8 cellular contexts compared by ENCODE assay signal in the genomic region with DNA sequence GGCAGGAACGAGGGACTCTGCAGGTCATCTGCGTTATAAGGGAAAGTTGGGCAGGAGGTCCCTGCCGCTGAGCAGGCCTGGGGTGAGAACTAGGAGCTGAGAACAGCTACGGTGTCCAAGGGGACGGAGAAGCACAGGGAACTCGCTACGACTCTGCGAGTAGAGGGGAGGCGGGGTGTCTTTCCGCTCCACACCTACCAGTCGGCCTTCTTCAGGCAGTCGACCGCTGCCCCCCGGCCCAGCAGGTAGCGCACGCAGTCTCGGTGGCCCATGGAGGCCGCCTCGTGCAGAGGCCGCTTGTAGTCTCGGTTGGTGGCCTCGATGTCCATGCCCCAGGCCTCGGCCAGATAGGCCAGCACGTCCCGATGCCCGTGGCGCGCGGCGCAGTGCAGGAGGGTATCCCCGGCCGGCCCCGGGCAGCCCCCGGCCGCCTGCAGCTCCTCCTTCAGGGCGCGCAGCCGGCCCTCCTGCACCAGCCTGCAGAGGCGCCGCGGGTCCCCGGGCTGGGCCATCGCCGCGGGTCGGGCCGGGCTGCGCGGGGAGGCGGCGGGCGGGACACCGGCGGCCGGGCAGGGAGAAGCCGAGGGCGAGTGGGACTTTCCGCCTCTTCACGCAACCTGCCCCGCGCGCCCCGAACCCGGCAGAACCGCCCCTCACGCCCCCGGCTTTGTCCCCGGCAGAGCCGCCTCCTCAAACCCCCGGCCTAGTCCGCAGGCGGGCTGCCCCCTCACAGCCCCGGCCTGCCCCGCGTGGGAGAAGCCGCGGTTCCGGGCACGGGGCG. TPM values are rescaled to one million over a fixed set of nuclear protein-coding genes. Genes with fewer than 3 reads are reported as not detected.
A peak's percentile ranks its signal among the peaks of the same experiment; 100 is the strongest.
DNase-seq lines count a peak whose midpoint lies in the region; ATAC-seq, FAIRE-seq and TF ChIP-seq lines count a peak whose summit lies in the region.

No MANE protein-coding gene starts in this region.

- H3K79me2 ChIP-seq in K562 (ENCODE audit: control insufficient read depth, insufficient read depth, low read length), result peaks cover 68% of the 10 kb centered on the region

- H3K4me1 ChIP-seq in K562 (replicated peaks in 1 of 2; ENCODE audit: control insufficient read depth in 2 of 2, insufficient read depth in 2 of 2, low read length in 2 of 2), result peaks cover 37 to 38% of the 10 kb centered on the region in 2 experiments

- ATAC-seq in HG03354 (IDR thresholded peaks at IDR 0.05; ENCODE audit: poor library complexity, severe bottlenecking, unreplicated experiment) (peak; percentile 40), K562 (peak; percentile 65)

- peak overlapping the region; percentile 81 for H3K27ac ChIP-seq in K562 (ENCODE audit: extremely low read depth, low read depth, low read length)

- H3K36me3 ChIP-seq in K562 (ENCODE audit: control insufficient read depth, insufficient read depth, low read length), result peaks cover 66% of the 10 kb centered on the region

- TF ChIP-seq EP300 in K562 (IDR thresholded peaks at IDR 0.05; ENCODE audit: low read length), result no peak

- no peaks in the 10 kb centered on the region for H3K27me3 ChIP-seq in K562 (ENCODE audit: control insufficient read depth in 2 of 2, insufficient read depth in 2 of 2, low read length in 2 of 2)

- WGBS in K562 (ENCODE audit: insufficient coverage, low coverage, missing lambda C conversion rate), result 0% methylated on average over 33 of the region's 80 CpGs

- BruUV-seq in K562 (replicated peaks; lab: Mats Ljungman, UMichigan), result no TSS peak

- FAIRE-seq in K562 (lab: Jason Lieb, UNC), result no peak

- POLR2A ChIA-PET in K562 (lab: Yijun Ruan, JAX), result interaction anchor here (0.7 to 4.2 kb wide), 13 partner anchors 8 to 513 kb away, joined by 3 to 25 read pairs (median 4); partner anchors contain the start of gene GDI2

- peaks cover 3% of the 10 kb centered on the region for H3K9me1 ChIP-seq in K562 (ENCODE audit: control insufficient read depth, insufficient read depth, low read length)

- TF ChIP-seq RAD21 in K562 (CRISPR knock-in tag; conservative IDR thresholded peaks at IDR 0.05 in 1 of 2, IDR thresholded peaks at IDR 0.05 in 1 of 2), result no peak

- H3K4me2 ChIP-seq in K562 (ENCODE audit: insufficient read depth, low read length), result peak overlapping the region; percentile 84

- TF ChIP-seq CTCF in AG10803 (conservative IDR thresholded peaks at IDR 0.05; ENCODE audit: low read length), result no peak
- peak in 2 of 3 experiments; percentile 2 to 54; a peak in 3 of 6 replicates for TF ChIP-seq CTCF in K562 (IDR thresholded peaks at IDR 0.05 in 2 of 3, conservative IDR thresholded peaks at IDR 0.05 in 1 of 3; ENCODE audit: insufficient read depth in 2 of 3, low read depth in 1 of 3, low read length in 3 of 3)

- no peaks in the 10 kb centered on the region; the same call in 1 of the 2 replicates for H4K20me1 ChIP-seq in K562 (replicated peaks; ENCODE audit: control insufficient read depth, insufficient read depth, low read length)

- in situ Hi-C loops in K562 (cut with MboI), result no loop called here

- intact Hi-C loops in K562 (cut with micrococcal nuclease), result no loop called here

- peaks cover 0 to 2% (median 0%) of the 10 kb centered on the region in 6 donors for H3K9me3 Mint-ChIP-seq in immature natural killer cell

- peak overlapping the region; percentile 91 for H2AFZ ChIP-seq in K562 (ENCODE audit: low read depth, low read length)

- H3K9me3 ChIP-seq in K562 (replicated peaks; ENCODE audit: control insufficient read depth, insufficient read depth, low read depth, low read length), result no peaks in the 10 kb centered on the region

- peaks cover 0 to 11% (median 4%) of the 10 kb centered on the region in 3 donors for H3K27me3 Mint-ChIP-seq in immature natural killer cell (ENCODE audit: low read depth in 3 of 3)

- TF ChIP-seq POLR2A in GM19099 (IDR thresholded peaks at IDR 0.05; ENCODE audit: extremely low read depth, insufficient read length, low read depth) (peak; percentile 50), K562 (conservative IDR thresholded peaks at IDR 0.05) (no peak)

- peak overlapping the region; percentile 74 for H3K4me3 ChIP-seq in AG10803 (ENCODE audit: low read length)
- H3K4me3 ChIP-seq in K562, result peak overlapping the region; percentile 84

- H3K9ac ChIP-seq in K562 (ENCODE audit: insufficient read depth in 1 of 2, low read depth in 2 of 2, low read length in 2 of 2), result peak overlapping the region; percentile 71 to 96

- DNase-seq in AG10803 (ENCODE audit: low read depth) (peak; percentile 8), T follicular helper cell (ENCODE audit: low read depth) (peak; percentile 11), K562 (ENCODE audit: extremely low read depth in 1 of 4, low spot score in 3 of 4) (peak in 3 of 4 experiments; percentile 37 to 42 (median 39)), immature natural killer cell (peak in 2 of 3 donors; percentile 42 to 47), superior temporal gyrus (ENCODE audit: extremely low spot score) (no peak)
- peak; percentile 63 for DNase-seq in stimulated activated CD4-positive, alpha-beta T cell treated with anti-CD3 and anti-CD28 coated beads, Interleukin-15, amount 100 ng/mL, for 24 hours

- peaks cover 7 to 17% (median 8%) of the 10 kb centered on the region in 3 donors for H3K36me3 Mint-ChIP-seq in immature natural killer cell

- peak overlapping the region; percentile 45 to 93 (median 76) for H3K27ac Mint-ChIP-seq in immature natural killer cell

- CTCF ChIA-PET in K562 (lab: Yijun Ruan, JAX; ENCODE audit: low intra/inter-chr PET ratio), result no interaction called here

- peaks cover 35 to 48% of the 10 kb centered on the region in 2 donors for H3K4me1 Mint-ChIP-seq in immature natural killer cell

- H3K4me3 Mint-ChIP-seq in immature natural killer cell, result peak overlapping the region; percentile 88 to 95 (median 90)

TF ChIP-seq in K562, 482 proteins besides CTCF, POLR2A, EP300 and RAD21 (continues in another document):
- TF ChIP-seq SLC30A9 (CRISPR knock-in tag; IDR thresholded peaks at IDR 0.05) (no peak), HES1 (IDR thresholded peaks at IDR 0.05; ENCODE audit: low read depth) (no peak), ZNF444 (CRISPR knock-in tag; IDR thresholded peaks at IDR 0.05) (no peak), PCBP1 (IDR thresholded peaks at IDR 0.05; ENCODE audit: low read depth, low read length, poor library complexity, severe bottlenecking) (no peak), NRF1 (conservative IDR thresholded peaks at IDR 0.05 in 1 of 2, IDR thresholded peaks at IDR 0.05 in 1 of 2) (peak; percentile 30 to 58; a peak in 3 of 4 replicates), PHB2 (IDR thresholded peaks at IDR 0.05; ENCODE audit: low read depth) (no peak), NFIC (IDR thresholded peaks at IDR 0.05) (no peak)

RNA-seq across cellular contexts. Expression of gene ANKRD16, which starts 0.7 kb away (rescaled TPM):
- total RNA-seq in K562 (2011; cell fraction: chromatin; rRNA removed; ENCODE audit: low replicate concordance), result 39.2 and 65.1 TPM in 2 replicates
- 44.0 and 45.9 TPM in 2 replicates for total RNA-seq in K562 (2011; cell fraction: nucleolus; rRNA removed)
- total RNA-seq in K562 (2011; cell fraction: nucleoplasm; rRNA removed), result 34.3 and 35.3 TPM in 2 replicates
- 14.6 and 17.8 TPM in 2 replicates for total RNA-seq in K562 (2014; rRNA removed)
- 4.1 and 4.2 TPM in 2 replicates for total RNA-seq in K562 (2014; rRNA removed; fragmentation: Illumina TruSeq; extraction: Trizol)
- 9.0 and 9.5 TPM in 2 replicates for total RNA-seq in K562 (2015; rRNA removed; fragmentation: Illumina TruSeq; extraction: Trizol)
- 13.9 and 14.2 TPM in 2 replicates for total RNA-seq in K562 (2021)
- 16.0 and 21.9 TPM in 2 replicates for polyA plus RNA-seq in K562 (2011; rRNA removed)
- polyA plus RNA-seq in K562 (2011; cell fraction: cytosol; rRNA removed), result 19.2 and 19.7 TPM in 2 replicates
- polyA plus RNA-seq in K562 (2011; cell fraction: nucleus; rRNA removed), result 62.2 and 65.6 TPM in 2 replicates
- 9.1 and 10.1 TPM in 2 replicates for polyA plus RNA-seq in K562 (2012)
- 8.6 and 8.9 TPM in 2 replicates for polyA plus RNA-seq in K562 (2014; fragmentation: Illumina TruSeq; extraction: Trizol)
- 1 to 10 TPM; 1.5 to 2.2 TPM for polyA plus RNA-seq in K562 (2014; fragmentation: Nextera tagmentation; extraction: Ambion mirVana)
- polyA plus RNA-seq in K562 (2014; rRNA removed), result 10.4 and 11.6 TPM in 2 replicates
- 13.3 and 18.5 TPM in 2 replicates for polyA minus RNA-seq in K562 (2011; rRNA and poly(A)+ RNA removed)
- polyA minus RNA-seq in K562 (2011; cell fraction: cytosol; rRNA and poly(A)+ RNA removed), result 6.7 and 11.4 TPM in 2 replicates
- polyA minus RNA-seq in K562 (2011; cell fraction: nucleus; rRNA and poly(A)+ RNA removed), result 19.4 and 22.5 TPM in 2 replicates
- polyA plus RNA-seq in immature natural killer cell, result 1 to 10 TPM; 3.2 to 5.0 (median 3.2) TPM

RNA-seq across cellular contexts. Expression of gene FBH1, which starts 1.0 kb away (rescaled TPM):
- total RNA-seq in K562 (2011; cell fraction: chromatin; rRNA removed; ENCODE audit: low replicate concordance), result 410 and 519 TPM in 2 replicates
- 208 and 256 TPM in 2 replicates for total RNA-seq in K562 (2011; cell fraction: nucleolus; rRNA removed)
- 298 and 374 TPM in 2 replicates for total RNA-seq in K562 (2011; cell fraction: nucleoplasm; rRNA removed)
- total RNA-seq in K562 (2014; rRNA removed), result 80.6 and 87.9 TPM in 2 replicates
- 77.7 and 77.8 TPM in 2 replicates for total RNA-seq in K562 (2014; rRNA removed; fragmentation: Illumina TruSeq; extraction: Trizol)
- total RNA-seq in K562 (2015; rRNA removed; fragmentation: Illumina TruSeq; extraction: Trizol), result 107 and 108 TPM in 2 replicates
- 93.5 and 95.1 TPM in 2 replicates for total RNA-seq in K562 (2021)
- 85.6 and 89.2 TPM in 2 replicates for polyA plus RNA-seq in K562 (2011; rRNA removed)
- polyA plus RNA-seq in K562 (2011; cell fraction: cytosol; rRNA removed), result 69.8 and 73.7 TPM in 2 replicates
- polyA plus RNA-seq in K562 (2011; cell fraction: nucleus; rRNA removed), result 239 and 245 TPM in 2 replicates
- 54.6 and 57.0 TPM in 2 replicates for polyA plus RNA-seq in K562 (2012)
- 66.3 and 70.1 TPM in 2 replicates for polyA plus RNA-seq in K562 (2014; fragmentation: Illumina TruSeq; extraction: Trizol)
- polyA plus RNA-seq in K562 (2014; fragmentation: Nextera tagmentation; extraction: Ambion mirVana), result 10 to 100 TPM; 13.4 to 23.4 TPM
- 69.7 and 73.1 TPM in 2 replicates for polyA plus RNA-seq in K562 (2014; rRNA removed)
- 138 and 191 TPM in 2 replicates for polyA minus RNA-seq in K562 (2011; rRNA and poly(A)+ RNA removed)
- polyA minus RNA-seq in K562 (2011; cell fraction: cytosol; rRNA and poly(A)+ RNA removed), result 70.7 and 86.7 TPM in 2 replicates
- 79.0 and 120 TPM in 2 replicates for polyA minus RNA-seq in K562 (2011; cell fraction: nucleus; rRNA and poly(A)+ RNA removed)
- polyA plus RNA-seq in immature natural killer cell, result 10 to 100 TPM; 32.6 to 60.6 (median 46.8) TPM
